Comparison of ENCODE assay signal across 22 cellular contexts in the genomic region with DNA sequence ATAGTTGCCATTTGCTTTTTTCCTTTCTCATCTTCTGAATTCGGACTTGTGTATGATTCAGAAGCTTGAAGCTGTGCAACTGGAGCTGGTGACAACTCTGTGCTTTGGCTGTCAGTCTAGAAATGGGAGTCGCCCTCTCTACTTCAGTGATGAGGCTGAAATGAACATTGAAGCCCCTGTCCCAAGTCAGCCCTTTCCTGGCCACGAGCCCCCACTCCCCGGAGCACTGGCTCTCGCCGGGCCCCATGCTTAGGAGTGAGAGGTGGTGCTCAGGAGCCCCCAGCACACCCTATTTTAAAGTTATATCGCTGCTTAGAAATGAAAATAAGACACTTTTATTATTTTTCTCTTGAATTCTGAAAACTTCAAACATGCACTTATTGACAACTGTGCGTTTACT.
"Had no signal": no experiment of that assay in that cellular context is flagged by ENCODE, and none has a peak within 500 bp of the region (broad histone marks: within the 10 kb centered on the region; RNA-seq: fewer than 3 reads in every experiment).

No MANE protein-coding gene starts in this region.

- DNase-seq: activated CD4-positive, alpha-beta T cell treated with anti-CD3 and anti-CD28 coated beads for 4 hours; activated CD4-positive, alpha-beta T cell treated with anti-CD3 and anti-CD28 coated beads, Interleukin-2, amount 50 U/mL, for 48 hours; activated gamma-delta T cell; activated T-cell treated with anti-CD3 and anti-CD28 coated beads, Interleukin-2, amount 50 U/mL, for 72 hours; brain microvascular endothelial cell; central memory CD4-positive, alpha-beta T cell; effector memory CD4-positive, alpha-beta T cell; foreskin melanocyte; midbrain; small intestine; stimulated activated CD4-positive, alpha-beta T cell treated with anti-CD3 and anti-CD28 coated beads, Interleukin-2, amount 100 ng/mL, for 24 hours; stomach; T-helper 1 cell; T-helper 9 cell had no signal

- ATAC-seq: activated T-cell treated with anti-CD3 and anti-CD28 coated beads, Interleukin-2, amount 50 U/mL, for 72 hours; esophagus mucosa; left lobe of liver; stimulated activated effector memory CD8-positive, alpha-beta T cell treated with anti-CD3 and anti-CD28 coated beads, Interleukin-12 subunit alpha, Interleukin-12 subunit beta, amount 100 ng/mL, for 72 hours; WTC11 had no signal

- H3K27ac ChIP-seq: ascending aorta, brain microvascular endothelial cell, parathyroid adenoma, right lobe of liver, stomach, suprapubic skin had no signal
